ENCODE assay signal across 1 cellular context in the genomic region with DNA sequence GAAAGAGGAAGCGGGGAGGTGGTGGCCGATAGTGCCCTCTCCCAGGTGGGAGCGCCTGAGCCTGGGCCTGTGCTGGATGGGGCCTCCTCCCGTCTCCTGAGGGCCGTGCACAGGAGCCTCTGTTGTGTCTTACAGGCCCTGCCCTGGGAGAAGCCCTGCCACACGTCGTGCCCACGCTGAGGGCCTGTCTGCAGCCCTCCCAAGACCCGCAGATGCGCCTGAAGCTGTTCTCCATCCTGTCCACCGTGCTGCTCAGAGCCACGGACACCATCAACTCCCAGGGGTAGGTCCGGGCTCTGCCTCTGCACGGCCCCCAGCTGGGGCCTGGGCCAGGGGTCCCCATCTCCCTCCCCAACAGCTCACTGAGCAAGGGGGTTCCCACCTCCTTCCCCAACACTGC.
TF ChIP-seq lines count a peak whose summit lies in the region.

No MANE protein-coding gene starts in this region.

TF ChIP-seq in K562, 482 proteins besides CTCF, POLR2A, EP300 and RAD21:
- TF ChIP-seq RBM14 (IDR thresholded peaks at IDR 0.05; ENCODE audit: borderline replicate concordance, insufficient read depth, low read depth, low read length) (no peak), BRD4 (IDR thresholded peaks at IDR 0.05) (no peak), MLLT1 (IDR thresholded peaks at IDR 0.05) (no peak), ZBTB40 (IDR thresholded peaks at IDR 0.05) (no peak), ZBTB40 (CRISPR knock-in tag; IDR thresholded peaks at IDR 0.05) (no peak), POLR2G (IDR thresholded peaks at IDR 0.05; ENCODE audit: low read depth, low read length) (0 out of 2 replicates have a peak, but pooled peaks have one; percentile 19), SPI1 (IDR thresholded peaks at IDR 0.05; ENCODE audit: borderline replicate concordance, low read depth, low read length) (peak; percentile 42; the same call in 1 of the 2 replicates), POLR3A (IDR thresholded peaks at IDR 0.05; ENCODE audit: borderline replicate concordance, extremely low read depth, insufficient read depth, insufficient read length) (no peak), DMBX1 (CRISPR knock-in tag; IDR thresholded peaks at IDR 0.05; ENCODE audit: borderline replicate concordance) (no peak), EP400 (IDR thresholded peaks at IDR 0.05) (no peak), ZNF12 (CRISPR knock-in tag; IDR thresholded peaks at IDR 0.05) (no peak)
- TF ChIP-seq, protein P1, sequence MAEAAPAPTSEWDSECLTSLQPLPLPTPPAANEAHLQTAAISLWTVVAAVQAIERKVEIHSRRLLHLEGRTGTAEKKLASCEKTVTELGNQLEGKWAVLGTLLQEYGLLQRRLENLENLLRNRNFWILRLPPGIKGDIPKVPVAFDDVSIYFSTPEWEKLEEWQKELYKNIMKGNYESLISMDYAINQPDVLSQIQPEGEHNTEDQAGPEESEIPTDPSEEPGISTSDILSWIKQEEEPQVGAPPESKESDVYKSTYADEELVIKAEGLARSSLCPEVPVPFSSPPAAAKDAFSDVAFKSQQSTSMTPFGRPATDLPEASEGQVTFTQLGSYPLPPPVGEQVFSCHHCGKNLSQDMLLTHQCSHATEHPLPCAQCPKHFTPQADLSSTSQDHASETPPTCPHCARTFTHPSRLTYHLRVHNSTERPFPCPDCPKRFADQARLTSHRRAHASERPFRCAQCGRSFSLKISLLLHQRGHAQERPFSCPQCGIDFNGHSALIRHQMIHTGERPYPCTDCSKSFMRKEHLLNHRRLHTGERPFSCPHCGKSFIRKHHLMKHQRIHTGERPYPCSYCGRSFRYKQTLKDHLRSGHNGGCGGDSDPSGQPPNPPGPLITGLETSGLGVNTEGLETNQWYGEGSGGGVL (CRISPR knock-in tag; IDR thresholded peaks at IDR 0.05) = no peak
